2 cellular contexts compared by ENCODE assay signal in genomic region chr10:78456649-78457400, GRCh38.
TF ChIP-seq lines count a peak whose summit lies in the region.

No MANE protein-coding gene starts in this region.

TF ChIP-seq in A549, 52 proteins besides CTCF, POLR2A, EP300 and RAD21:
- TF ChIP-seq ELK1 (IDR thresholded peaks at IDR 0.05; ENCODE audit: low read depth, low read length) (no peak), CBX8 (IDR thresholded peaks at IDR 0.05) (no peak), REST (IDR thresholded peaks at IDR 0.05) (no peak), TP53 (CRISPR knock-in tag; IDR thresholded peaks at IDR 0.05) (no peak), FOSB (CRISPR knock-in tag; IDR thresholded peaks at IDR 0.05) (no peak)

TF ChIP-seq in endothelial cell of umbilical vein, 7 proteins besides CTCF, POLR2A, EP300 and RAD21 (continued from another document):
- TF ChIP-seq FOS (IDR thresholded peaks at IDR 0.05; ENCODE audit: borderline replicate concordance, insufficient read depth, low read length) (no peak), EZH2 (IDR thresholded peaks at IDR 0.05; ENCODE audit: borderline replicate concordance, low read depth, low read length, severe bottlenecking) (no peak), GATA2 (IDR thresholded peaks at IDR 0.05; ENCODE audit: insufficient read depth, insufficient read length, low read depth, low read length) (no peak), JUN (IDR thresholded peaks at IDR 0.05; ENCODE audit: borderline replicate concordance, insufficient read depth, insufficient read length, low read depth) (no peak), MYC (IDR thresholded peaks at IDR 0.05; ENCODE audit: low read depth, low read length) (no peak), MAX (IDR thresholded peaks at IDR 0.05; ENCODE audit: insufficient read depth, insufficient read length) (no peak)
TF ChIP-seq in endothelial cell of umbilical vein: peak in this region for 0.
